Comparison of ENCODE assay signal across 1 cellular context in the genomic region with DNA sequence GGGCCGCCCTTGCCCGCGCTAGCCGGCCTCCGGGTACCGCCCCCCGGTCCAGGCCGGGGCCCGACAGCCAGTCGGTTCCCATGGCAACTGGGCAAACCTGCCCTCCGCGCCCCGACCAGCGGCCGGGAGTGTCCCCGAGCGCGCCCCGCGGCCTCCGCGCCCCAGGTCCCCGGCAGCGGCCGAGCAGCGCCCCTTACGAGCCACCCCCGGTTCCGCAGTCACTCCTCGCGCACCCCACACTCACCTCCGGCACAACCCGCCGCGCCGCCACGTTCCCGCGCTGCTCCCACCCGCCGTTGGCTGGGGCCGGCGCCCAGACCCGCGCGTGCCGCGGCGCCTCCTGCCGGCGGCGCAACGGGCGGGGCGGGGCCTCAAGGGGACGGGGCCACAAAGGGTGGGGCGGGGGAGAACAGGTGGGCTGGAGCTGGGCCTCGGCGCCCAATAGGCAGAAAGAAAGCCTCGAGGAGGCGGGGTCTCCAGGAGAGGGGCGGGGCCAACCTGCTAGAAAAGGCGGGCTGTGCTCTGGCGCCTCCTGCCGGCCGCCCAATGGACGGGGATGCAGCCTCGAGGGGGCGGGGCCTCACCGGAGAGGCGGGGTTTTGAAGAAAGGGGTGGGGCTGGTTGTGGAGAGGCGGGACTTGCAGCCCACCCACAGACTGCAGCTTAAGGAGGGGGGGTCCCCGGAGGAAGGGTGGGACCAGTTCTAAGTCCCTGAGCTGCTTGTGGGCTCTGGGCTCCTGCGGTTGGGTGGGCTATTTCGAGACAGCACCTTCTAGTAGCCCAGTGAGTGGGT.
TF ChIP-seq lines count a peak whose summit lies in the region.

A gene with protein sequence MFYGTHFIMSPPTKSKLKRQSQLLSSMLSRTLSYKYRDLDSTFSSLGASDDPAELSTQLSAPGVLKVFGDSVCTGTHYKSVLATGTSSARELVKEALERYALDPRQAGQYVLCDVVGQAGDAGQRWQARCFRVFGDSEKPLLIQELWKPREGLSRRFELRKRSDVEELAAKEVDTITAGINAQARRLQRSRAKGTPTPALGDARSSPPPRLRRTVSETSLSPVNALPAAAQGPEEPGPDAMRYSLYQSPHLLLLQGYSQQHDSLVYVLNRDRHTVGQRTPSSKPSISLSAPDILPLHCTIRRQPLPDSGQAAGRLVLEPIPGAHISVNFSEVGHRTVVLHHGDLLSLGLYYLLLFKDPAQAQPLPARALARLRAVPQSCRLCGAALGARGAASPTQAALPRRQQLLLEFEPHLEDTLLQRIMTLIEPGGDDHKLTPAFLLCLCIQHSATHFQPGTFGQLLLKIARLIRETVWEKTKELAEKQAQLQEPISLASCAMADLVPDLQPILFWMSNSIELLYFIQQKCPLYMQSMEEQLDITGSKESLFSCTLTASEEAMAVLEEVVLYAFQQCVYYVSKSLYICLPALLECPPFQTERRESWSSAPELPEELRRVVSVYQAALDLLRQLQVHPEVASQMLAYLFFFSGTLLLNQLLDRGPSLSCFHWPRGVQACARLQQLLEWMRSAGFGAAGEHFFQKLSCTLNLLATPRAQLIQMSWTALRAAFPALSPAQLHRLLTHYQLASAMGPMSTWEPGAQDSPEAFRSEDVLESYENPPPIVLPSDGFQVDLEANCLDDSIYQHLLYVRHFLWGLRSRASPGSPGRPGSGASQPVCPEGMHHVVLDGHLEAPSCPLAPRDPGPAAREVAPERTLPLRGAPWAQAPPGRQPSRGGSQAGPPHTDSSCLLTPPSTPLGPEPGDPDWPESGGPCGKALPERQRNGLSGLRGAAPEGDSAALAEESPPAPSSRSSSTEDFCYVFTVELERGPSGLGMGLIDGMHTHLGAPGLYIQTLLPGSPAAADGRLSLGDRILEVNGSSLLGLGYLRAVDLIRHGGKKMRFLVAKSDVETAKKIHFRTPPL (minus strand): TSS at position 365 of the 793 bp plus-strand sequence. CDS start 5,577 bp downstream, outside the sequence.

TF ChIP-seq in K562, 482 proteins besides CTCF, POLR2A, EP300 and RAD21 (continues in another document):
- TF ChIP-seq, protein P1, sequence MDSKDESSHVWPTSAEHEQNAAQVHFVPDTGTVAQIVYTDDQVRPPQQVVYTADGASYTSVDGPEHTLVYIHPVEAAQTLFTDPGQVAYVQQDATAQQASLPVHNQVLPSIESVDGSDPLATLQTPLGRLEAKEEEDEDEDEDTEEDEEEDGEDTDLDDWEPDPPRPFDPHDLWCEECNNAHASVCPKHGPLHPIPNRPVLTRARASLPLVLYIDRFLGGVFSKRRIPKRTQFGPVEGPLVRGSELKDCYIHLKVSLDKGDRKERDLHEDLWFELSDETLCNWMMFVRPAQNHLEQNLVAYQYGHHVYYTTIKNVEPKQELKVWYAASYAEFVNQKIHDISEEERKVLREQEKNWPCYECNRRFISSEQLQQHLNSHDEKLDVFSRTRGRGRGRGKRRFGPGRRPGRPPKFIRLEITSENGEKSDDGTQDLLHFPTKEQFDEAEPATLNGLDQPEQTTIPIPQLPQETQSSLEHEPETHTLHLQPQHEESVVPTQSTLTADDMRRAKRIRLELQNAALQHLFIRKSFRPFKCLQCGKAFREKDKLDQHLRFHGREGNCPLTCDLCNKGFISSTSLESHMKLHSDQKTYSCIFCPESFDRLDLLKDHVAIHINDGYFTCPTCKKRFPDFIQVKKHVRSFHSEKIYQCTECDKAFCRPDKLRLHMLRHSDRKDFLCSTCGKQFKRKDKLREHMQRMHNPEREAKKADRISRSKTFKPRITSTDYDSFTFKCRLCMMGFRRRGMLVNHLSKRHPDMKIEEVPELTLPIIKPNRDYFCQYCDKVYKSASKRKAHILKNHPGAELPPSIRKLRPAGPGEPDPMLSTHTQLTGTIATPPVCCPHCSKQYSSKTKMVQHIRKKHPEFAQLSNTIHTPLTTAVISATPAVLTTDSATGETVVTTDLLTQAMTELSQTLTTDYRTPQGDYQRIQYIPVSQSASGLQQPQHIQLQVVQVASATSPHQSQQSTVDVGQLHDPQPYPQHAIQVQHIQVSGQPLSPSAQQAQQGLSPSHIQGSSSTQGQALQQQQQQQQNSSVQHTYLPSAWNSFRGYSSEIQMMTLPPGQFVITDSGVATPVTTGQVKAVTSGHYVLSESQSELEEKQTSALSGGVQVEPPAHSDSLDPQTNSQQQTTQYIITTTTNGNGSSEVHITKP (IDR thresholded peaks at IDR 0.05; ENCODE audit: partially characterized antibody): no peak
- no peak for TF ChIP-seq FOSL1 (tag; conservative IDR thresholded peaks at IDR 0.05)
- peak; percentile 95 for TF ChIP-seq TBP (optimal IDR thresholded peaks at IDR 0.05; ENCODE audit: low read depth, low read length)
- no peak for TF ChIP-seq ZNF717 (CRISPR knock-in tag; IDR thresholded peaks at IDR 0.05)
- TF ChIP-seq POLR2G (IDR thresholded peaks at IDR 0.05; ENCODE audit: low read depth, low read length): peak; percentile 83
- no peak for TF ChIP-seq ZNF316 (IDR thresholded peaks at IDR 0.05)
- TF ChIP-seq NELFE (IDR thresholded peaks at IDR 0.05; ENCODE audit: insufficient read depth, insufficient read length): no peak
- TF ChIP-seq ZNF12 (CRISPR knock-in tag; IDR thresholded peaks at IDR 0.05): no peak
- TF ChIP-seq TARDBP (IDR thresholded peaks at IDR 0.05): peak; percentile 37; the same call in 1 of the 2 replicates
- TF ChIP-seq MYBL2 (IDR thresholded peaks at IDR 0.05; ENCODE audit: low read depth): no peak
- no peak for TF ChIP-seq MYBL2 (CRISPR knock-in tag; IDR thresholded peaks at IDR 0.05; ENCODE audit: borderline replicate concordance)
- TF ChIP-seq, protein P2, sequence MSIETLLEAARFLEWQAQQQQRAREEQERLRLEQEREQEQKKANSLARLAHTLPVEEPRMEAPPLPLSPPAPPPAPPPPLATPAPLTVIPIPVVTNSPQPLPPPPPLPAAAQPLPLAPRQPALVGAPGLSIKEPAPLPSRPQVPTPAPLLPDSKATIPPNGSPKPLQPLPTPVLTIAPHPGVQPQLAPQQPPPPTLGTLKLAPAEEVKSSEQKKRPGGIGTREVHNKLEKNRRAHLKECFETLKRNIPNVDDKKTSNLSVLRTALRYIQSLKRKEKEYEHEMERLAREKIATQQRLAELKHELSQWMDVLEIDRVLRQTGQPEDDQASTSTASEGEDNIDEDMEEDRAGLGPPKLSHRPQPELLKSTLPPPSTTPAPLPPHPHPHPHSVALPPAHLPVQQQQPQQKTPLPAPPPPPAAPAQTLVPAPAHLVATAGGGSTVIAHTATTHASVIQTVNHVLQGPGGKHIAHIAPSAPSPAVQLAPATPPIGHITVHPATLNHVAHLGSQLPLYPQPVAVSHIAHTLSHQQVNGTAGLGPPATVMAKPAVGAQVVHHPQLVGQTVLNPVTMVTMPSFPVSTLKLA (conservative IDR thresholded peaks at IDR 0.05): peak; percentile 17 to 32; a peak in 1 of 4 replicates
- no peak for TF ChIP-seq MAFF (IDR thresholded peaks at IDR 0.05; ENCODE audit: low read length)
- TF ChIP-seq, protein P3, sequence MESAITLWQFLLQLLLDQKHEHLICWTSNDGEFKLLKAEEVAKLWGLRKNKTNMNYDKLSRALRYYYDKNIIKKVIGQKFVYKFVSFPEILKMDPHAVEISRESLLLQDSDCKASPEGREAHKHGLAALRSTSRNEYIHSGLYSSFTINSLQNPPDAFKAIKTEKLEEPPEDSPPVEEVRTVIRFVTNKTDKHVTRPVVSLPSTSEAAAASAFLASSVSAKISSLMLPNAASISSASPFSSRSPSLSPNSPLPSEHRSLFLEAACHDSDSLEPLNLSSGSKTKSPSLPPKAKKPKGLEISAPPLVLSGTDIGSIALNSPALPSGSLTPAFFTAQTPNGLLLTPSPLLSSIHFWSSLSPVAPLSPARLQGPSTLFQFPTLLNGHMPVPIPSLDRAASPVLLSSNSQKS (CRISPR knock-in tag; IDR thresholded peaks at IDR 0.05): no peak
- no peak for TF ChIP-seq THRAP3 (IDR thresholded peaks at IDR 0.05; ENCODE audit: borderline replicate concordance)
- TF ChIP-seq DACH1 (IDR thresholded peaks at IDR 0.05; ENCODE audit: partially characterized antibody): no peak
- TF ChIP-seq ZKSCAN1 (IDR thresholded peaks at IDR 0.05; ENCODE audit: low read depth, low read length): no peak
- TF ChIP-seq, protein P4, sequence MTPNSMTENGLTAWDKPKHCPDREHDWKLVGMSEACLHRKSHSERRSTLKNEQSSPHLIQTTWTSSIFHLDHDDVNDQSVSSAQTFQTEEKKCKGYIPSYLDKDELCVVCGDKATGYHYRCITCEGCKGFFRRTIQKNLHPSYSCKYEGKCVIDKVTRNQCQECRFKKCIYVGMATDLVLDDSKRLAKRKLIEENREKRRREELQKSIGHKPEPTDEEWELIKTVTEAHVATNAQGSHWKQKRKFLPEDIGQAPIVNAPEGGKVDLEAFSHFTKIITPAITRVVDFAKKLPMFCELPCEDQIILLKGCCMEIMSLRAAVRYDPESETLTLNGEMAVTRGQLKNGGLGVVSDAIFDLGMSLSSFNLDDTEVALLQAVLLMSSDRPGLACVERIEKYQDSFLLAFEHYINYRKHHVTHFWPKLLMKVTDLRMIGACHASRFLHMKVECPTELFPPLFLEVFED (CRISPR knock-in tag; conservative IDR thresholded peaks at IDR 0.05): no peak
- no peak for TF ChIP-seq GATAD2A (IDR thresholded peaks at IDR 0.05)
- TF ChIP-seq, protein P5, sequence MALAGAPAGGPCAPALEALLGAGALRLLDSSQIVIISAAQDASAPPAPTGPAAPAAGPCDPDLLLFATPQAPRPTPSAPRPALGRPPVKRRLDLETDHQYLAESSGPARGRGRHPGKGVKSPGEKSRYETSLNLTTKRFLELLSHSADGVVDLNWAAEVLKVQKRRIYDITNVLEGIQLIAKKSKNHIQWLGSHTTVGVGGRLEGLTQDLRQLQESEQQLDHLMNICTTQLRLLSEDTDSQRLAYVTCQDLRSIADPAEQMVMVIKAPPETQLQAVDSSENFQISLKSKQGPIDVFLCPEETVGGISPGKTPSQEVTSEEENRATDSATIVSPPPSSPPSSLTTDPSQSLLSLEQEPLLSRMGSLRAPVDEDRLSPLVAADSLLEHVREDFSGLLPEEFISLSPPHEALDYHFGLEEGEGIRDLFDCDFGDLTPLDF (CRISPR knock-in tag; IDR thresholded peaks at IDR 0.05): peak; percentile 69
- TF ChIP-seq BCOR (IDR thresholded peaks at IDR 0.05): no peak
- 0 out of 2 replicates have a peak, but pooled peaks have one; percentile 79 for TF ChIP-seq ZNF282 (CRISPR knock-in tag; IDR thresholded peaks at IDR 0.05)
- TF ChIP-seq, protein P6, sequence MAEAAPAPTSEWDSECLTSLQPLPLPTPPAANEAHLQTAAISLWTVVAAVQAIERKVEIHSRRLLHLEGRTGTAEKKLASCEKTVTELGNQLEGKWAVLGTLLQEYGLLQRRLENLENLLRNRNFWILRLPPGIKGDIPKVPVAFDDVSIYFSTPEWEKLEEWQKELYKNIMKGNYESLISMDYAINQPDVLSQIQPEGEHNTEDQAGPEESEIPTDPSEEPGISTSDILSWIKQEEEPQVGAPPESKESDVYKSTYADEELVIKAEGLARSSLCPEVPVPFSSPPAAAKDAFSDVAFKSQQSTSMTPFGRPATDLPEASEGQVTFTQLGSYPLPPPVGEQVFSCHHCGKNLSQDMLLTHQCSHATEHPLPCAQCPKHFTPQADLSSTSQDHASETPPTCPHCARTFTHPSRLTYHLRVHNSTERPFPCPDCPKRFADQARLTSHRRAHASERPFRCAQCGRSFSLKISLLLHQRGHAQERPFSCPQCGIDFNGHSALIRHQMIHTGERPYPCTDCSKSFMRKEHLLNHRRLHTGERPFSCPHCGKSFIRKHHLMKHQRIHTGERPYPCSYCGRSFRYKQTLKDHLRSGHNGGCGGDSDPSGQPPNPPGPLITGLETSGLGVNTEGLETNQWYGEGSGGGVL (CRISPR knock-in tag; IDR thresholded peaks at IDR 0.05): no peak
- TF ChIP-seq XRCC5 (IDR thresholded peaks at IDR 0.05; ENCODE audit: low read depth, low read length): peak; percentile 42; the same call in 1 of the 2 replicates
- TF ChIP-seq ZNF41 (CRISPR knock-in tag; conservative IDR thresholded peaks at IDR 0.05): no peak
- TF ChIP-seq, protein P7, sequence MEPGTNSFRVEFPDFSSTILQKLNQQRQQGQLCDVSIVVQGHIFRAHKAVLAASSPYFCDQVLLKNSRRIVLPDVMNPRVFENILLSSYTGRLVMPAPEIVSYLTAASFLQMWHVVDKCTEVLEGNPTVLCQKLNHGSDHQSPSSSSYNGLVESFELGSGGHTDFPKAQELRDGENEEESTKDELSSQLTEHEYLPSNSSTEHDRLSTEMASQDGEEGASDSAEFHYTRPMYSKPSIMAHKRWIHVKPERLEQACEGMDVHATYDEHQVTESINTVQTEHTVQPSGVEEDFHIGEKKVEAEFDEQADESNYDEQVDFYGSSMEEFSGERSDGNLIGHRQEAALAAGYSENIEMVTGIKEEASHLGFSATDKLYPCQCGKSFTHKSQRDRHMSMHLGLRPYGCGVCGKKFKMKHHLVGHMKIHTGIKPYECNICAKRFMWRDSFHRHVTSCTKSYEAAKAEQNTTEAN (CRISPR knock-in tag; IDR thresholded peaks at IDR 0.05): no peak
- TF ChIP-seq ZBTB8A (IDR thresholded peaks at IDR 0.05; ENCODE audit: partially characterized antibody): no peak
- TF ChIP-seq GATAD2B (IDR thresholded peaks at IDR 0.05; ENCODE audit: borderline replicate concordance): peak; percentile 88
- no peak for TF ChIP-seq ZNF561 (CRISPR knock-in tag; conservative IDR thresholded peaks at IDR 0.05)
- TF ChIP-seq, protein P8, sequence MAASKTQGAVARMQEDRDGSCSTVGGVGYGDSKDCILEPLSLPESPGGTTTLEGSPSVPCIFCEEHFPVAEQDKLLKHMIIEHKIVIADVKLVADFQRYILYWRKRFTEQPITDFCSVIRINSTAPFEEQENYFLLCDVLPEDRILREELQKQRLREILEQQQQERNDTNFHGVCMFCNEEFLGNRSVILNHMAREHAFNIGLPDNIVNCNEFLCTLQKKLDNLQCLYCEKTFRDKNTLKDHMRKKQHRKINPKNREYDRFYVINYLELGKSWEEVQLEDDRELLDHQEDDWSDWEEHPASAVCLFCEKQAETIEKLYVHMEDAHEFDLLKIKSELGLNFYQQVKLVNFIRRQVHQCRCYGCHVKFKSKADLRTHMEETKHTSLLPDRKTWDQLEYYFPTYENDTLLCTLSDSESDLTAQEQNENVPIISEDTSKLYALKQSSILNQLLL (CRISPR knock-in tag; IDR thresholded peaks at IDR 0.05; ENCODE audit: borderline replicate concordance): no peak
- TF ChIP-seq ESRRB (CRISPR knock-in tag; IDR thresholded peaks at IDR 0.05; ENCODE audit: borderline replicate concordance): no peak
- TF ChIP-seq ZNF584 (CRISPR knock-in tag; IDR thresholded peaks at IDR 0.05; ENCODE audit: low read depth): no peak
- TF ChIP-seq HLTF (IDR thresholded peaks at IDR 0.05): no peak
- TF ChIP-seq ZNF696 (CRISPR knock-in tag; conservative IDR thresholded peaks at IDR 0.05): no peak
- no peak for TF ChIP-seq SMARCC2 (IDR thresholded peaks at IDR 0.05; ENCODE audit: low read depth)
- TF ChIP-seq RBM17 (IDR thresholded peaks at IDR 0.05; ENCODE audit: borderline replicate concordance, low read depth, low read length): no peak
- TF ChIP-seq, protein P9, sequence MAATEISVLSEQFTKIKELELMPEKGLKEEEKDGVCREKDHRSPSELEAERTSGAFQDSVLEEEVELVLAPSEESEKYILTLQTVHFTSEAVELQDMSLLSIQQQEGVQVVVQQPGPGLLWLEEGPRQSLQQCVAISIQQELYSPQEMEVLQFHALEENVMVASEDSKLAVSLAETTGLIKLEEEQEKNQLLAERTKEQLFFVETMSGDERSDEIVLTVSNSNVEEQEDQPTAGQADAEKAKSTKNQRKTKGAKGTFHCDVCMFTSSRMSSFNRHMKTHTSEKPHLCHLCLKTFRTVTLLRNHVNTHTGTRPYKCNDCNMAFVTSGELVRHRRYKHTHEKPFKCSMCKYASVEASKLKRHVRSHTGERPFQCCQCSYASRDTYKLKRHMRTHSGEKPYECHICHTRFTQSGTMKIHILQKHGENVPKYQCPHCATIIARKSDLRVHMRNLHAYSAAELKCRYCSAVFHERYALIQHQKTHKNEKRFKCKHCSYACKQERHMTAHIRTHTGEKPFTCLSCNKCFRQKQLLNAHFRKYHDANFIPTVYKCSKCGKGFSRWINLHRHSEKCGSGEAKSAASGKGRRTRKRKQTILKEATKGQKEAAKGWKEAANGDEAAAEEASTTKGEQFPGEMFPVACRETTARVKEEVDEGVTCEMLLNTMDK (IDR thresholded peaks at IDR 0.05; ENCODE audit: borderline replicate concordance, insufficient read depth, low read depth, low read length, poor library complexity, severe bottlenecking): peak; percentile 73
- no peak for TF ChIP-seq TAF15 (IDR thresholded peaks at IDR 0.05; ENCODE audit: low read depth, low read length)
